In the genomic region with DNA sequence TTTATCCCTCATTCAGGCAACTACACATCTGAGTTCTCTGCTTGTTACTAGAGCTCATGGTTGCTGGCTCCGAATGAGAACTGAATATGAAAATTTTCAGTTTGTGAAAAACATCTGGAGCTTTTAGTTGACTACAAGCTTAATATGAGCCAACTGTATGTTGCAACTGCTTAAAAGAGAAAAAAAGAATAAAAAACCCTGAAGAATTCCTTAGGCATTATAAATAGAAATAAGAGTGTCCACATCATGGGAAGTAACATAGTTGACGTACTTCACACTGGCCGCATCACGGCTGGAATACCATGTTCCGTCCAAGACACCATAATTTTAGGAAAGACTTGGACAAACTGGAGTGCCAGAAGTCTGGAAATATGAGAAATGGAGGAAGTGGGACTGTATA, we compare ENCODE assay signal across 19 cellular contexts. TPM values are rescaled to one million over a fixed set of nuclear protein-coding genes. Genes with fewer than 3 reads are reported as not detected.
A peak's percentile ranks its signal among the peaks of the same experiment; 100 is the strongest.
DNase-seq lines count a peak whose midpoint lies in the region; ATAC-seq and TF ChIP-seq lines count a peak whose summit lies in the region.
"Had no signal": no experiment of that assay in that cellular context is flagged by ENCODE, and none has a peak within 500 bp of the region (broad histone marks: within the 10 kb centered on the region; RNA-seq: fewer than 3 reads in every experiment).

No MANE protein-coding gene starts in this region.

- peak; percentile 27 for DNase-seq in AG09319 (ENCODE audit: extremely low read depth, low read depth)
- no peak for DNase-seq in esophagus squamous epithelium (lab: John Stamatoyannopoulos, UW)
- peak; percentile 85 for DNase-seq in right atrium auricular region (ENCODE audit: low spot score)
- peak; percentile 51 for DNase-seq in skeletal muscle cell (ENCODE audit: low read depth)
- DNase-seq in SK-N-SH, result no peak
- no peak for DNase-seq in left lobe of liver (ENCODE audit: low spot score)
- no peak for DNase-seq in Peyer's patch
- DNase-seq: activated CD8-positive, alpha-beta T cell treated with anti-CD3 and anti-CD28 coated beads, Interleukin-2, amount 10 ng/mL, durations not matched to agents 7 days and 5 days; activated T-cell treated with anti-CD3 and anti-CD28 coated beads, Interleukin-2, amount 50 U/mL, for 72 hours; islet precursor cell; NCI-H1105 treated with DMSO at 0.1 percent for 48 hours; NCI-H2107; NCI-H524; SIG-M5; stimulated activated CD4-positive, alpha-beta T cell treated with anti-CD3 and anti-CD28 coated beads, Interleukin-4, amount 100 ng/mL, for 1 hour; WERI-Rb-1 had no signal

- H3K9me3 ChIP-seq in esophagus squamous epithelium (no peaks in the 10 kb centered on the region), right atrium auricular region (no peaks in the 10 kb centered on the region), SK-N-SH (no peaks in the 10 kb centered on the region), Peyer's patch (no peaks in the 10 kb centered on the region)

- H3K4me3 ChIP-seq in esophagus squamous epithelium (no peak overlapping the region), right atrium auricular region (no peak overlapping the region), skeletal muscle cell (ENCODE audit: low read depth, low read length) (no peak overlapping the region), SK-N-SH (ENCODE audit: low read depth in 2 of 2, low read length in 1 of 2) (no peak overlapping the region), Peyer's patch (no peak overlapping the region)
- H3K4me3 ChIP-seq: hepatocyte had no signal

- peak overlapping the region in 3 of 4 donors; percentile 16 to 27 (median 17) for H3K27ac ChIP-seq in esophagus squamous epithelium
- H3K27ac ChIP-seq in right atrium auricular region, result peak overlapping the region; percentile 56 to 59
- no peak overlapping the region for H3K27ac ChIP-seq in SK-N-SH (ENCODE audit: low read depth in 2 of 2, low read length in 1 of 2)
- no peak overlapping the region for H3K27ac ChIP-seq in Peyer's patch
- H3K27ac ChIP-seq: hepatocyte, WERI-Rb-1 had no signal

- H3K27me3 ChIP-seq in esophagus squamous epithelium, result no peaks in the 10 kb centered on the region
- H3K27me3 ChIP-seq in right atrium auricular region, result no peaks in the 10 kb centered on the region
- no peaks in the 10 kb centered on the region for H3K27me3 ChIP-seq in SK-N-SH (ENCODE audit: insufficient read depth)
- H3K27me3 ChIP-seq in Peyer's patch, result no peaks in the 10 kb centered on the region
- H3K27me3 ChIP-seq: hepatocyte had no signal

- no peak for TF ChIP-seq EP300 in SK-N-SH (IDR thresholded peaks at IDR 0.05; ENCODE audit: borderline replicate concordance in 1 of 2, low read depth in 1 of 2, low read length in 1 of 2)

- POLR2A ChIA-PET in SK-N-SH (lab: Yijun Ruan, JAX), result no interaction called here

- ATAC-seq in left lobe of liver (no peak), HG02840 (IDR thresholded peaks at IDR 0.05; ENCODE audit: low FRiP score, unreplicated experiment) (no peak)
- ATAC-seq: activated CD8-positive, alpha-beta T cell treated with anti-CD3 and anti-CD28 coated beads, Interleukin-2, amount 10 ng/mL, durations not matched to agents 7 days and 5 days; activated naive CD4-positive, alpha-beta T cell treated with anti-CD3 and anti-CD28 coated beads, Interleukin-2, amount 50 U/mL, for 72 hours; activated T-cell treated with anti-CD3 and anti-CD28 coated beads, Interleukin-2, amount 50 U/mL, for 72 hours had no signal

- H3K4me1 ChIP-seq in esophagus squamous epithelium, result no peaks in the 10 kb centered on the region
- peaks cover 0 to 15% of the 10 kb centered on the region in 2 donors for H3K4me1 ChIP-seq in right atrium auricular region
- no peaks in the 10 kb centered on the region; a peak in 1 of 4 replicates for H3K4me1 ChIP-seq in SK-N-SH (ENCODE audit: control insufficient read depth in 1 of 2, insufficient read depth in 2 of 2, low read depth in 1 of 2, low read length in 1 of 2)
- H3K4me1 ChIP-seq in Peyer's patch, result peaks cover 0 to 6% (median 2%) of the 10 kb centered on the region in 4 donors

- TF ChIP-seq RAD21 in SK-N-SH (IDR thresholded peaks at IDR 0.05; ENCODE audit: low read length), result no peak

- no peaks in the 10 kb centered on the region for H3K9me2 ChIP-seq in SK-N-SH

- H3K79me2 ChIP-seq in SK-N-SH (ENCODE audit: insufficient read depth), result peaks cover 9% of the 10 kb centered on the region

- TF ChIP-seq CTCF in AG09319 (IDR thresholded peaks at IDR 0.05; ENCODE audit: low read depth, low read length), result no peak
- no peak for TF ChIP-seq CTCF in esophagus squamous epithelium (IDR thresholded peaks at IDR 0.05)
- no peak for TF ChIP-seq CTCF in right atrium auricular region (IDR thresholded peaks at IDR 0.05)
- TF ChIP-seq CTCF in SK-N-SH (IDR thresholded peaks at IDR 0.05), result no peak
- TF ChIP-seq CTCF in Peyer's patch (IDR thresholded peaks at IDR 0.05), result no peak

- WGBS in esophagus squamous epithelium, 2 donors, result 71 to 72% methylated on average over 5 of the region's 5 CpGs
- WGBS in SK-N-SH (ENCODE audit: low lambda C conversion rate), result 95% methylated on average over 5 of the region's 5 CpGs

- no peaks in the 10 kb centered on the region for H3F3A ChIP-seq in SK-N-SH (replicated peaks; ENCODE audit: insufficient read depth)

- no peaks in the 10 kb centered on the region for H3K36me3 ChIP-seq in esophagus squamous epithelium
- no peaks in the 10 kb centered on the region for H3K36me3 ChIP-seq in right atrium auricular region
- H3K36me3 ChIP-seq in SK-N-SH (replicated peaks in 1 of 2; ENCODE audit: control insufficient read depth in 1 of 2, insufficient read depth in 2 of 2, low read length in 1 of 2), result no peaks in the 10 kb centered on the region
- H3K36me3 ChIP-seq in Peyer's patch, result no peaks in the 10 kb centered on the region
- H3K36me3 ChIP-seq: WERI-Rb-1 had no signal

- no peak overlapping the region for H2AFZ ChIP-seq in SK-N-SH (ENCODE audit: low read depth)
- H2AFZ ChIP-seq: hepatocyte had no signal

- TF ChIP-seq POLR2A in esophagus squamous epithelium (IDR thresholded peaks at IDR 0.05) (no peak), Peyer's patch (IDR thresholded peaks at IDR 0.05) (no peak)

- no peak overlapping the region for H3K9ac ChIP-seq in SK-N-SH

- CTCF ChIA-PET in SK-N-SH (lab: Yijun Ruan, JAX), result no interaction called here

- H4K20me1 ChIP-seq in SK-N-SH (ENCODE audit: insufficient read depth), result no peaks in the 10 kb centered on the region

- no peak overlapping the region for H3K4me2 ChIP-seq in SK-N-SH
- H3K4me2 ChIP-seq: hepatocyte had no signal

- intact Hi-C loops in esophagus squamous epithelium (cut with DNase I), result no loop called here

TF ChIP-seq in SK-N-SH, 30 proteins besides CTCF, POLR2A, EP300 and RAD21:
- TF ChIP-seq, protein P1, sequence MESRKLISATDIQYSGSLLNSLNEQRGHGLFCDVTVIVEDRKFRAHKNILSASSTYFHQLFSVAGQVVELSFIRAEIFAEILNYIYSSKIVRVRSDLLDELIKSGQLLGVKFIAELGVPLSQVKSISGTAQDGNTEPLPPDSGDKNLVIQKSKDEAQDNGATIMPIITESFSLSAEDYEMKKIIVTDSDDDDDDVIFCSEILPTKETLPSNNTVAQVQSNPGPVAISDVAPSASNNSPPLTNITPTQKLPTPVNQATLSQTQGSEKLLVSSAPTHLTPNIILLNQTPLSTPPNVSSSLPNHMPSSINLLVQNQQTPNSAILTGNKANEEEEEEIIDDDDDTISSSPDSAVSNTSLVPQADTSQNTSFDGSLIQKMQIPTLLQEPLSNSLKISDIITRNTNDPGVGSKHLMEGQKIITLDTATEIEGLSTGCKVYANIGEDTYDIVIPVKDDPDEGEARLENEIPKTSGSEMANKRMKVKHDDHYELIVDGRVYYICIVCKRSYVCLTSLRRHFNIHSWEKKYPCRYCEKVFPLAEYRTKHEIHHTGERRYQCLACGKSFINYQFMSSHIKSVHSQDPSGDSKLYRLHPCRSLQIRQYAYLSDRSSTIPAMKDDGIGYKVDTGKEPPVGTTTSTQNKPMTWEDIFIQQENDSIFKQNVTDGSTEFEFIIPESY (IDR thresholded peaks at IDR 0.05; ENCODE audit: borderline replicate concordance, low read depth), result no peak
- TF ChIP-seq RFX5 (IDR thresholded peaks at IDR 0.05; ENCODE audit: low read length) (no peak), TCF12 (IDR thresholded peaks at IDR 0.05) (no peak), EZH2phosphoT487 (IDR thresholded peaks at IDR 0.05; ENCODE audit: borderline replicate concordance, low read depth) (no peak), NRF1 (IDR thresholded peaks at IDR 0.05; ENCODE audit: low read depth, low read length) (no peak), GABPA (IDR thresholded peaks at IDR 0.05; ENCODE audit: low read depth) (no peak), JUND (IDR thresholded peaks at IDR 0.05) (no peak), CHD2 (IDR thresholded peaks at IDR 0.05; ENCODE audit: low read length, partially characterized antibody) (no peak), SMC3 (IDR thresholded peaks at IDR 0.05; ENCODE audit: low read depth, low read length) (no peak), MAX (IDR thresholded peaks at IDR 0.05; ENCODE audit: low read depth) (no peak), FOXJ3 (CRISPR knock-in tag; IDR thresholded peaks at IDR 0.05) (no peak), PBX3 (IDR thresholded peaks at IDR 0.05) (no peak)
TF ChIP-seq in SK-N-SH: peak in this region for 0.

RNA-seq across cellular contexts. Expression of gene PDE3A, which starts 57.9 kb away (rescaled TPM):
- total RNA-seq in esophagus squamous epithelium (1 to 10 TPM in 2 of 4 donors, under 1 TPM in 2; 0.30 to 5.5 (median 3.1) TPM), right atrium auricular region (100 to 1,000 TPM in 1 of 2 donors, 10 to 100 TPM in 1; 80.7 to 127 TPM), left lobe of liver (0.75 TPM), Peyer's patch (100 to 1,000 TPM in 2 of 4 donors, 10 to 100 TPM in 2; 17.3 to 144 (median 120) TPM)
- 0.67 and 0.88 TPM in 2 replicates for polyA plus RNA-seq in SK-N-SH (2012; rRNA removed)
- polyA plus RNA-seq in SK-N-SH (2012; cell fraction: cytosol; rRNA removed), result 0.89 and 0.98 TPM in 2 replicates
- polyA plus RNA-seq in SK-N-SH (2012; cell fraction: nucleus; rRNA removed), result 0.70 and 1.1 TPM in 2 replicates
- total RNA-seq: activated CD8-positive, alpha-beta T cell treated with anti-CD3 and anti-CD28 coated beads, Interleukin-2, amount 10 ng/mL, durations not matched to agents 7 days and 5 days; activated naive CD4-positive, alpha-beta T cell treated with anti-CD3 and anti-CD28 coated beads, Interleukin-2, amount 50 U/mL, for 72 hours; activated T-cell treated with anti-CD3 and anti-CD28 coated beads, Interleukin-2, amount 50 U/mL, for 72 hours had no signal

Comparison
In these comparisons a context has a peak if more than half of its experiments do, and no peak if none do; other contexts are left out.
1. DNase-seq: peak in AG09319 (single experiment), right atrium auricular region (single experiment) and skeletal muscle cell (single experiment); none in esophagus squamous epithelium (single experiment), SK-N-SH (single experiment), left lobe of liver (single experiment) and Peyer's patch (0 of 3).
2. H3K27ac ChIP-seq: peak in esophagus squamous epithelium (3 of 4) and right atrium auricular region (2 of 2); none in SK-N-SH (0 of 2) and Peyer's patch (0 of 4).